Comparison of ENCODE assay signal across 15 cellular contexts in the genomic region with DNA sequence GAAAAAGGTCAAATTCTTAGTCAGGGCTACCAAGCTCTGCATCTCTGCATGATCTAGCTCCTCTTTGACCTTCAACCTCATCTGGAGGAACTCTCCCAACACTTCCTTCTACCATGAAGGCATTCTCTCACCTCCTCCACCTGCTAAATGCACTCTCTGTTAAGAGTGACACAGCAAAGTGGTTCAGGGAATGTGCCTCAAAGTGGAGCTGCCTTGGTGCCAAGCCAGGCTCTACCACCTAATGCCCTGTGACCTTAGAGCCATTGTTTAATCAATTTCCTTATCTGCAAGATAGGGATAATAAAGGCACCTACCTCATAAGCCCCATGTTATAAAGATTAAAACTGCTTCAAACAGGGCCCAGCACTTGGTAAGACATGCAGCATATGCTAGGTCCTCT.
DNase-seq lines count a peak whose midpoint lies in the region; ATAC-seq and TF ChIP-seq lines count a peak whose summit lies in the region.
"Had no signal": no experiment of that assay in that cellular context is flagged by ENCODE, and none has a peak within 500 bp of the region (broad histone marks: within the 10 kb centered on the region; RNA-seq: fewer than 3 reads in every experiment).

No MANE protein-coding gene starts in this region.

- H3K4me1 ChIP-seq in H9 (ENCODE audit: insufficient read depth, low read length) (0 out of 2 replicates have a peak, but pooled peaks cover 2% of the 10 kb centered on the region), colonic mucosa (peaks cover 3% of the 10 kb centered on the region), mesendoderm (ENCODE audit: control insufficient read depth, low read depth, low read length) (no peaks in the 10 kb centered on the region), stomach (peaks cover 12 to 50% (median 25%) of the 10 kb centered on the region in 4 donors)
- H3K4me1 ChIP-seq: BE2C had no signal

- H4K5ac ChIP-seq in H9 (ENCODE audit: insufficient read length, low read depth, low read length) (no peak overlapping the region), mesendoderm (ENCODE audit: low read length) (no peak overlapping the region)

- intact Hi-C loops in colonic mucosa (cut with DNase I) (no loop called here), stomach (cut with DNase I; ENCODE audit: low total_unique reads) (no loop called here)
- intact Hi-C loops in activated T-helper 1 cell treated with anti-CD3 and anti-CD28 coated beads, Interleukin-12 subunit alpha, Interleukin-12 subunit beta, Interleukin-2, Interleukin-4 antibody, amounts not matched to agents 30 ng/mL and 10 ng/mL and 1 ng/mL, durations not matched to agents 14 hours and 24 hours and 36 hours (cut with micrococcal nuclease) = no loop called here

- H4K91ac ChIP-seq in H9 (ENCODE audit: insufficient read length, low read depth, low read length) = no peak overlapping the region

- H3T11ph ChIP-seq in H9 (ENCODE audit: low read length) = no peak overlapping the region

- H4K8ac ChIP-seq in H9 (replicated peaks; ENCODE audit: insufficient read length, low read depth, low read length) (no peak overlapping the region), mesendoderm (ENCODE audit: low read depth, low read length) (no peak overlapping the region)

- peak; percentile 6 for DNase-seq in H9
- DNase-seq in colonic mucosa = peak; percentile 38
- DNase-seq in mesendoderm = peak; percentile 22
- DNase-seq in stomach = peak; percentile 80
- DNase-seq in immature natural killer cell = no peak
- DNase-seq in ureter (ENCODE audit: low spot score) = no peak
- DNase-seq in activated T-helper 1 cell treated with anti-CD3 and anti-CD28 coated beads, Interleukin-12 subunit alpha, Interleukin-12 subunit beta, Interleukin-2, Interleukin-4 antibody, amounts not matched to agents 30 ng/mL and 10 ng/mL and 1 ng/mL, durations not matched to agents 14 hours and 24 hours and 36 hours (ENCODE audit: low spot score) = no peak
- DNase-seq: BE2C; CD8-positive, alpha-beta T cell; DMS53; GF-D8 had no signal

- TF ChIP-seq POLR2A in stomach (IDR thresholded peaks at IDR 0.05) = no peak

- no peak overlapping the region for H3K56ac ChIP-seq in H9 (ENCODE audit: insufficient read length, low read depth, low read length)
- no peak overlapping the region for H3K56ac ChIP-seq in mesendoderm (ENCODE audit: low read length)

- H3K4me3 Mint-ChIP-seq in H9 = no peak overlapping the region
- H3K4me3 Mint-ChIP-seq in immature natural killer cell = no peak overlapping the region
- H3K4me3 Mint-ChIP-seq in activated T-helper 1 cell treated with anti-CD3 and anti-CD28 coated beads, Interleukin-12 subunit alpha, Interleukin-12 subunit beta, Interleukin-2, Interleukin-4 antibody, amounts not matched to agents 30 ng/mL and 10 ng/mL and 1 ng/mL, durations not matched to agents 14 hours and 24 hours and 36 hours = no peak overlapping the region
- H3K4me3 Mint-ChIP-seq: CD14-positive monocyte; CD8-positive, alpha-beta T cell had no signal

- H3K4me2 ChIP-seq in H9 (ENCODE audit: insufficient read depth, insufficient read length, low read length) = no peak overlapping the region
- H3K4me2 ChIP-seq in mesendoderm (ENCODE audit: low read length) = no peak overlapping the region

- H3K27me3 Mint-ChIP-seq in H9 (ENCODE audit: low read depth) (peaks cover 4% of the 10 kb centered on the region), immature natural killer cell (ENCODE audit: low read depth in 3 of 3) (peaks cover 1 to 6% (median 4%) of the 10 kb centered on the region in 3 donors)
- peaks cover 1% of the 10 kb centered on the region for H3K27me3 Mint-ChIP-seq in activated T-helper 1 cell treated with anti-CD3 and anti-CD28 coated beads, Interleukin-12 subunit alpha, Interleukin-12 subunit beta, Interleukin-2, Interleukin-4 antibody, amounts not matched to agents 30 ng/mL and 10 ng/mL and 1 ng/mL, durations not matched to agents 14 hours and 24 hours and 36 hours (ENCODE audit: insufficient read depth)

- no peaks in the 10 kb centered on the region for H4K20me1 ChIP-seq in H9 (ENCODE audit: control insufficient read depth, insufficient read depth, insufficient read length)

- no peak overlapping the region for H2AFZ ChIP-seq in H9 (ENCODE audit: low read length)

- peaks cover 4 to 11% of the 10 kb centered on the region in 2 experiments; a peak in 3 of 4 replicates for H3K4me1 Mint-ChIP-seq in H9
- H3K4me1 Mint-ChIP-seq in immature natural killer cell = no peaks in the 10 kb centered on the region
- no peaks in the 10 kb centered on the region for H3K4me1 Mint-ChIP-seq in activated T-helper 1 cell treated with anti-CD3 and anti-CD28 coated beads, Interleukin-12 subunit alpha, Interleukin-12 subunit beta, Interleukin-2, Interleukin-4 antibody, amounts not matched to agents 30 ng/mL and 10 ng/mL and 1 ng/mL, durations not matched to agents 14 hours and 24 hours and 36 hours (ENCODE audit: low read depth)
- H3K4me1 Mint-ChIP-seq: CD14-positive monocyte had no signal

- no peak overlapping the region for H2BK12ac ChIP-seq in H9 (ENCODE audit: insufficient read length, low read depth, low read length)

- H3K9ac ChIP-seq in H9 (ENCODE audit: extremely low read depth, insufficient read length, low read length) (no peak overlapping the region), colonic mucosa (ENCODE audit: low read depth in 2 of 2, low read length in 2 of 2) (no peak overlapping the region), mesendoderm (ENCODE audit: low read length) (no peak overlapping the region)

- H3K27ac ChIP-seq in H9 (ENCODE audit: insufficient read length, low read depth, low read length) (no peak overlapping the region), colonic mucosa (peak overlapping the region; percentile 10), mesendoderm (ENCODE audit: low read depth, low read length) (no peak overlapping the region), stomach (peak overlapping the region; percentile 57 to 68 (median 63))
- H3K27ac ChIP-seq: HL-60 had no signal

- no peak overlapping the region for H3K4ac ChIP-seq in H9 (ENCODE audit: low read depth, low read length)
- no peak overlapping the region for H3K4ac ChIP-seq in mesendoderm (ENCODE audit: low read depth, low read length)

- H2BK15ac ChIP-seq in H9 (ENCODE audit: low read depth, low read length) (no peak overlapping the region), mesendoderm (replicated peaks; ENCODE audit: low read depth) (no peak overlapping the region)

- no peaks in the 10 kb centered on the region for H3K9me3 Mint-ChIP-seq in H9
- peaks cover 0 to 4% (median 0%) of the 10 kb centered on the region in 6 donors for H3K9me3 Mint-ChIP-seq in immature natural killer cell
- H3K9me3 Mint-ChIP-seq in activated T-helper 1 cell treated with anti-CD3 and anti-CD28 coated beads, Interleukin-12 subunit alpha, Interleukin-12 subunit beta, Interleukin-2, Interleukin-4 antibody, amounts not matched to agents 30 ng/mL and 10 ng/mL and 1 ng/mL, durations not matched to agents 14 hours and 24 hours and 36 hours = no peaks in the 10 kb centered on the region
- H3K9me3 Mint-ChIP-seq: CD8-positive, alpha-beta T cell had no signal

- no peak overlapping the region for H3K14ac ChIP-seq in H9 (ENCODE audit: insufficient read depth, low read length)

- H3K4me3 ChIP-seq in colonic mucosa = no peak overlapping the region
- H3K4me3 ChIP-seq in mesendoderm (ENCODE audit: low read length) = no peak overlapping the region
- H3K4me3 ChIP-seq in stomach = no peak overlapping the region

- H2BK120ac ChIP-seq in H9 (ENCODE audit: low read depth, low read length, poor library complexity, severe bottlenecking) = no peak overlapping the region
- no peak overlapping the region for H2BK120ac ChIP-seq in mesendoderm (ENCODE audit: low read depth, low read length)

- no peak overlapping the region for H2BK20ac ChIP-seq in H9 (ENCODE audit: low read depth, low read length, poor library complexity, severe bottlenecking)

- H3K79me2 ChIP-seq in H9 (ENCODE audit: insufficient read depth, low read length) (no peaks in the 10 kb centered on the region), mesendoderm (ENCODE audit: control insufficient read depth, insufficient read depth, low read length) (no peaks in the 10 kb centered on the region)

- H3K79me1 ChIP-seq in H9 (ENCODE audit: insufficient read depth, low read depth, low read length, poor library complexity, severe bottlenecking) (no peaks in the 10 kb centered on the region), mesendoderm (ENCODE audit: low read length) (no peaks in the 10 kb centered on the region)

- H2BK5ac ChIP-seq in H9 (ENCODE audit: insufficient read length, low read length) (no peak overlapping the region), mesendoderm (ENCODE audit: low read length) (no peak overlapping the region)

- H3K27ac Mint-ChIP-seq in H9 = no peak overlapping the region
- no peak overlapping the region for H3K27ac Mint-ChIP-seq in immature natural killer cell
- no peak overlapping the region for H3K27ac Mint-ChIP-seq in activated T-helper 1 cell treated with anti-CD3 and anti-CD28 coated beads, Interleukin-12 subunit alpha, Interleukin-12 subunit beta, Interleukin-2, Interleukin-4 antibody, amounts not matched to agents 30 ng/mL and 10 ng/mL and 1 ng/mL, durations not matched to agents 14 hours and 24 hours and 36 hours
- H3K27ac Mint-ChIP-seq: CD14-positive monocyte; CD8-positive, alpha-beta T cell had no signal

- no peaks in the 10 kb centered on the region for H3K23me2 ChIP-seq in H9 (ENCODE audit: insufficient read length, low read depth, low read length, poor library complexity, severe bottlenecking)

- H2AK5ac ChIP-seq in H9 (ENCODE audit: insufficient read length, low read length) = no peak overlapping the region
- H2AK5ac ChIP-seq in mesendoderm (ENCODE audit: low read length) = no peak overlapping the region

- H3K36me3 ChIP-seq in colonic mucosa (no peaks in the 10 kb centered on the region), mesendoderm (ENCODE audit: control insufficient read depth, insufficient read depth, low read length) (no peaks in the 10 kb centered on the region), stomach (no peaks in the 10 kb centered on the region)
- H3K36me3 ChIP-seq: BE2C had no signal

- no peak for TF ChIP-seq CTCF in H9 (conservative IDR thresholded peaks at IDR 0.05)
- no peak for TF ChIP-seq CTCF in colonic mucosa (IDR thresholded peaks at IDR 0.05)
- TF ChIP-seq CTCF in stomach (IDR thresholded peaks at IDR 0.05) = no peak

- H3K27me3 ChIP-seq in H9 (ENCODE audit: insufficient read depth, low read length) (no peaks in the 10 kb centered on the region), colonic mucosa (no peaks in the 10 kb centered on the region), mesendoderm (ENCODE audit: insufficient read depth, low read length, poor library complexity) (no peaks in the 10 kb centered on the region), stomach (no peaks in the 10 kb centered on the region)
- H3K27me3 ChIP-seq: BE2C had no signal

- no peak overlapping the region for H3K18ac ChIP-seq in H9 (ENCODE audit: insufficient read length, low read depth, low read length)
- no peak overlapping the region for H3K18ac ChIP-seq in mesendoderm (ENCODE audit: low read length)

- H3K36me3 Mint-ChIP-seq in H9 (ENCODE audit: insufficient read depth in 1 of 3, low read depth in 3 of 3) = no peaks in the 10 kb centered on the region; a peak in 1 of 7 replicates
- no peaks in the 10 kb centered on the region for H3K36me3 Mint-ChIP-seq in immature natural killer cell
- no peaks in the 10 kb centered on the region for H3K36me3 Mint-ChIP-seq in activated T-helper 1 cell treated with anti-CD3 and anti-CD28 coated beads, Interleukin-12 subunit alpha, Interleukin-12 subunit beta, Interleukin-2, Interleukin-4 antibody, amounts not matched to agents 30 ng/mL and 10 ng/mL and 1 ng/mL, durations not matched to agents 14 hours and 24 hours and 36 hours (ENCODE audit: low read depth)
- H3K36me3 Mint-ChIP-seq: CD14-positive monocyte; CD8-positive, alpha-beta T cell had no signal

- H3K23ac ChIP-seq in H9 (ENCODE audit: insufficient read length, low read depth, low read length) = no peak overlapping the region
- H3K23ac ChIP-seq in mesendoderm (ENCODE audit: low read length) = no peak overlapping the region

- H3K9me3 ChIP-seq in H9 (ENCODE audit: control insufficient read depth, low read depth, low read length) (no peaks in the 10 kb centered on the region), colonic mucosa (no peaks in the 10 kb centered on the region), stomach (no peaks in the 10 kb centered on the region)
- H3K9me3 ChIP-seq: BE2C had no signal

- ATAC-seq in HG03460 (IDR thresholded peaks at IDR 0.05; ENCODE audit: unreplicated experiment) = no peak
- ATAC-seq: CD8-positive, alpha-beta T cell; HCT116 had no signal

- no peak for TF ChIP-seq EP300 in stomach (IDR thresholded peaks at IDR 0.05)

Comparison
In these comparisons a context has a peak if more than half of its experiments do, and no peak if none do; other contexts are left out.
1. DNase-seq: peak in H9 (single experiment), colonic mucosa (single experiment), mesendoderm (single experiment) and stomach (single experiment); none in immature natural killer cell (0 of 3), ureter (single experiment) and activated T-helper 1 cell treated with anti-CD3 and anti-CD28 coated beads, Interleukin-12 subunit alpha, Interleukin-12 subunit beta, Interleukin-2, Interleukin-4 antibody, amounts not matched to agents 30 ng/mL and 10 ng/mL and 1 ng/mL, durations not matched to agents 14 hours and 24 hours and 36 hours (single experiment).
2. H3K27ac ChIP-seq: peak in colonic mucosa (single experiment) and stomach (5 of 5); none in H9 (single experiment) and mesendoderm (single experiment).